In the genomic region with DNA sequence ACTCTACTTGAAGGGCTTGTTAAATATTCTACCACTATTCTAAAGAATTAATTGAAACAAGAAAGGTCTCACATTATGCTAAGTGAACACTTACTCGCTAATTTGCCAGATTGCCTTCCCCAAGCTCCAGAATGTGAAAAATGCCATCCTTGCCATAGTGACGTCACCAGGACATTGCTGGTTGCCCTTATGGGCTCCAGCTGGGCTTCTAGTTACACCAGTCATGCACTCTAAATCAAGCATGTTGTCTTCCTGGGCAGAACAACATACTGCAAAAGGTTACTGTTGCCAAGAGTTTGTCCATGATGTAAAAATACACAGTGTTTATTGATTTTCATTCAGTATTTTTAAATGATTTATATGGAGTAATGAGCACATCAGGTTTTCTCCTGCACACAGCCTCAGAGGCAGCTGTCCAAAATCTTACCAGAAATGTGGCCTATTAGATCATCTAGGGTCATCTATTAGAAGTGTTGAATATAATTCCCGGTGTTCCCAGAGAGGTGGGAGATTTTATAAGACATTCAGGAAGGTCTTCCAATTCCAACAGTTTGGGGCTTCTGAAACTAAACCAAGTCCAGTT, we compare ENCODE assay signal across 14 cellular contexts.
DNase-seq lines count a peak whose midpoint lies in the region; ATAC-seq lines count a peak whose summit lies in the region.
"Had no signal": no experiment of that assay in that cellular context is flagged by ENCODE, and none has a peak within 500 bp of the region (broad histone marks: within the 10 kb centered on the region; RNA-seq: fewer than 3 reads in every experiment).

No MANE protein-coding gene starts in this region.

- whole genome bisulfite sequencing in GM23248 (ENCODE audit: low coverage in 1 of 2, low lambda C conversion rate in 2 of 2, missing lambda C conversion rate in 2 of 2), 2 experiments: 63 to 65% methylated on average over 3 of the region's 3 CpGs

- H3F3A ChIP-seq in GM23248 (ENCODE audit: insufficient read depth): peaks cover 3% of the 10 kb centered on the region; the same call in 1 of the 2 replicates

- no peak overlapping the region for H3K9ac ChIP-seq in GM23248

- no peaks in the 10 kb centered on the region for H3K9me3 ChIP-seq in GM23248 (ENCODE audit: low read depth)
- H3K9me3 ChIP-seq: Caco-2 had no signal

- H3K27me3 ChIP-seq in GM23248 (replicated peaks; ENCODE audit: insufficient read depth): no peaks in the 10 kb centered on the region
- H3K27me3 ChIP-seq: cardiac muscle cell had no signal

- H3K36me3 ChIP-seq in GM23248 (ENCODE audit: low read depth): no peaks in the 10 kb centered on the region
- H3K36me3 ChIP-seq: cardiac muscle cell had no signal

- no peak overlapping the region for H3K27ac ChIP-seq in GM23248
- H3K27ac ChIP-seq: cardiac muscle cell, RWPE1 had no signal

- DNase-seq in GM23248 (peak; percentile 40), NCI-H2227 (lab: John Stamatoyannopoulos, UW; ENCODE audit: unreplicated experiment) (peak; percentile 32), epidermal melanocyte (ENCODE audit: insufficient read length, low spot score) (peak; percentile 74), renal cortical epithelial cell (ENCODE audit: low read depth) (peak; percentile 25), HCEC 1CT (no peak)
- DNase-seq in effector CD8-positive, alpha-beta T cell (lab: John Stamatoyannopoulos, UW): no peak
- DNase-seq: activated CD4-positive, alpha-beta memory T cell treated with anti-CD3 and anti-CD28 coated beads for 36 hours; activated gamma-delta T cell; Caco-2; NCI-H510A; nucleus accumbens had no signal

- ATAC-seq in HG02798 (IDR thresholded peaks at IDR 0.05; ENCODE audit: poor library complexity, unreplicated experiment): no peak

- in situ Hi-C loops in GM23248 (cut with MboI): no loop called here

- H3K79me2 ChIP-seq in GM23248 (ENCODE audit: insufficient read depth): no peaks in the 10 kb centered on the region

- no peaks in the 10 kb centered on the region for H3K4me1 ChIP-seq in GM23248 (ENCODE audit: insufficient read depth)
- H3K4me1 ChIP-seq: Caco-2 had no signal

- H3K9me2 ChIP-seq in GM23248 (ENCODE audit: insufficient read depth): no peaks in the 10 kb centered on the region

- H2AFZ ChIP-seq in GM23248: no peak overlapping the region

- H3K4me2 ChIP-seq in GM23248 (ENCODE audit: unreplicated experiment): no peak overlapping the region

- H3K4me3 ChIP-seq in GM23248: no peak overlapping the region
- H3K4me3 ChIP-seq: cardiac muscle cell had no signal

- H4K20me1 ChIP-seq in GM23248 (ENCODE audit: insufficient read depth): no peaks in the 10 kb centered on the region

Comparison
In these comparisons a context has a peak if more than half of its experiments do, and no peak if none do; other contexts are left out.
1. DNase-seq: peak in GM23248 (single experiment), NCI-H2227 (single experiment), epidermal melanocyte (single experiment) and renal cortical epithelial cell (single experiment); none in HCEC 1CT (single experiment) and effector CD8-positive, alpha-beta T cell (single experiment).